Comparison of ENCODE assay signal across 8 cellular contexts in genomic region chr19:53537126-53537522, GRCh38. TPM values are rescaled to one million over a fixed set of nuclear protein-coding genes. Genes with fewer than 3 reads are reported as not detected.
DNase-seq lines count a peak whose midpoint lies in the region; ATAC-seq and TF ChIP-seq lines count a peak whose summit lies in the region.

No MANE protein-coding gene starts in this region.

- no peaks in the 10 kb centered on the region for H3K79me2 ChIP-seq in OCI-LY7 (ENCODE audit: insufficient read depth, low read depth, low read length)

- TF ChIP-seq CTCF in OCI-LY7 (conservative IDR thresholded peaks at IDR 0.05; ENCODE audit: low read length) (no peak), prostate gland (IDR thresholded peaks at IDR 0.05) (no peak), Calu3 (IDR thresholded peaks at IDR 0.05; ENCODE audit: unreplicated experiment) (no peak)

- peaks cover 24% of the 10 kb centered on the region for H3K9me3 Mint-ChIP-seq in Calu3 (ENCODE audit: low read depth, unreplicated experiment)

- no peak overlapping the region for H3K4me3 Mint-ChIP-seq in Calu3 (ENCODE audit: low read depth, unreplicated experiment)

- TF ChIP-seq POLR2A in prostate gland (IDR thresholded peaks at IDR 0.05): no peak

- H3K4me1 ChIP-seq in OCI-LY7 (ENCODE audit: insufficient read depth, low read length, poor library complexity, severe bottlenecking) (peaks cover 7% of the 10 kb centered on the region), esophagus (ENCODE audit: control insufficient read depth in 2 of 2, insufficient read depth in 2 of 2, low read length in 1 of 2) (peaks cover 0 to 3% of the 10 kb centered on the region in 2 donors), prostate gland (replicated peaks) (no peaks in the 10 kb centered on the region)

- ATAC-seq in GM21360 (IDR thresholded peaks at IDR 0.05; ENCODE audit: unreplicated experiment): peak; percentile 20

- intact Hi-C loops in OCI-LY7 (cut with micrococcal nuclease; ENCODE audit: unreplicated experiment) (no loop called here), prostate gland (cut with DNase I) (no loop called here), Calu3 (cut with micrococcal nuclease; ENCODE audit: unreplicated experiment) (no loop called here)

- H3K36me3 Mint-ChIP-seq in Calu3 (ENCODE audit: insufficient read depth, unreplicated experiment): no peaks in the 10 kb centered on the region

- CTCF ChIA-PET in OCI-LY7 (lab: Charles Lee; ENCODE audit: unreplicated experiment) (no interaction called here), Calu3 (lab: Charles Lee) (no interaction called here)

- H3K4me1 Mint-ChIP-seq in Calu3 (ENCODE audit: low read depth, unreplicated experiment): no peaks in the 10 kb centered on the region

- no peaks in the 10 kb centered on the region for H3K27me3 ChIP-seq in esophagus (ENCODE audit: control insufficient read depth in 1 of 2, insufficient read depth in 2 of 2, low read length in 2 of 2)
- H3K27me3 ChIP-seq in prostate gland (replicated peaks; ENCODE audit: insufficient read depth): no peaks in the 10 kb centered on the region

- H3K27ac ChIP-seq in OCI-LY7 (ENCODE audit: low read depth, low read length, poor library complexity, severe bottlenecking): no peak overlapping the region
- peak overlapping the region; percentile 47 to 70 for H3K27ac ChIP-seq in esophagus (ENCODE audit: low read depth in 2 of 2, low read length in 1 of 2)
- peak overlapping the region; percentile 82 to 83 for H3K27ac ChIP-seq in prostate gland

- POLR2A ChIA-PET in OCI-LY7 (lab: Charles Lee): no interaction called here

- no TSS peak for BruUV-seq in OCI-LY7 (replicated peaks; lab: Mats Ljungman, UMichigan)
- BruUV-seq in Calu3 (replicated peaks; lab: Mats Ljungman, UMichigan): no TSS peak

- H4K20me1 ChIP-seq in OCI-LY7 (ENCODE audit: insufficient read depth, low read length): no peaks in the 10 kb centered on the region

- H3K36me3 ChIP-seq in OCI-LY7 (ENCODE audit: insufficient read depth, low read length): no peaks in the 10 kb centered on the region; the same call in 1 of the 2 replicates
- H3K36me3 ChIP-seq in esophagus (ENCODE audit: control insufficient read depth in 2 of 2, insufficient read depth in 2 of 2, low read length in 1 of 2): no peaks in the 10 kb centered on the region
- no peaks in the 10 kb centered on the region for H3K36me3 ChIP-seq in prostate gland

- H3K27ac Mint-ChIP-seq in Calu3 (ENCODE audit: unreplicated experiment): no peak overlapping the region

- peak overlapping the region; percentile 87 for H3K4me3 ChIP-seq in OCI-LY7 (ENCODE audit: low read depth, low read length, poor library complexity, severe bottlenecking)
- H3K4me3 ChIP-seq in esophagus (ENCODE audit: low read depth in 1 of 2, low read length in 2 of 2): peak overlapping the region; percentile 54 to 83
- peak overlapping the region; percentile 58 to 63 for H3K4me3 ChIP-seq in prostate gland

- 56 to 64% methylated on average over 12 of the region's 12 CpGs for WGBS in esophagus, 2 donors
- 62% methylated on average over 10 of the region's 12 CpGs for WGBS in prostate gland

- H3K9me3 ChIP-seq in OCI-LY7 (ENCODE audit: low read length): no peaks in the 10 kb centered on the region
- H3K9me3 ChIP-seq in esophagus (ENCODE audit: control insufficient read depth in 2 of 2, insufficient read depth in 1 of 2, low read depth in 1 of 2, low read length in 1 of 2): peaks cover 0 to 5% of the 10 kb centered on the region in 2 donors
- no peaks in the 10 kb centered on the region for H3K9me3 ChIP-seq in prostate gland

- DNase-seq in OCI-LY7 (ENCODE audit: low spot score) (no peak), prostate gland (ENCODE audit: low spot score) (no peak), DMS114 treated with DMSO at 0.1 percent for 48 hours (lab: John Stamatoyannopoulos, UW; ENCODE audit: unreplicated experiment) (no peak), OCI-M2 (lab: John Stamatoyannopoulos, UW; ENCODE audit: unreplicated experiment) (no peak), Calu3 (no peak)
- no peak for DNase-seq in stimulated activated CD4-positive, alpha-beta T cell treated with anti-CD3 and anti-CD28 coated beads, Interleukin-1b, Interleukin-23, amount 100 ng/mL, for 48 hours

- no peaks in the 10 kb centered on the region for H3K9me2 ChIP-seq in OCI-LY7 (ENCODE audit: insufficient read depth, low read length)

- H3K27me3 Mint-ChIP-seq in Calu3 (ENCODE audit: unreplicated experiment): no peaks in the 10 kb centered on the region

- peak overlapping the region; percentile 86 for H3K4me2 ChIP-seq in OCI-LY7 (ENCODE audit: low read length)

- peak overlapping the region; percentile 78; the same call in 1 of the 2 replicates for H2AFZ ChIP-seq in OCI-LY7 (ENCODE audit: low read length)

RNA-seq across cellular contexts. Expression of gene ZNF331, which starts 0.8 kb away (rescaled TPM):
- 12.3 and 16.2 TPM in 2 replicates for total RNA-seq in OCI-LY7 (2014; rRNA removed; shearing (Covaris generic))
- 23.7 and 26.3 TPM in 2 replicates for total RNA-seq in OCI-LY7 (2022)
- 1 to 10 TPM; 4.7 to 6.1 TPM for polyA plus RNA-seq in esophagus
- total RNA-seq in prostate gland: 10 to 100 TPM; 30.6 to 39.6 TPM
- 8.5 and 9.4 TPM in 2 replicates for total RNA-seq in Calu3 (2022)
